ENCODE assay signal across 8 cellular contexts in genomic region chr2:3728104-3729054, GRCh38.
DNase-seq lines count a peak whose midpoint lies in the region; ATAC-seq and TF ChIP-seq lines count a peak whose summit lies in the region.

No MANE protein-coding gene starts in this region.

- H3K27ac ChIP-seq in tibial artery: no peak overlapping the region

- intact Hi-C loops in tibial artery (cut with DNase I; ENCODE audit: low total_unique reads): no loop called here

- TF ChIP-seq CTCF in AG09319 (IDR thresholded peaks at IDR 0.05; ENCODE audit: low read depth, low read length): peak; percentile 56
- peak; percentile 49 to 62 for TF ChIP-seq CTCF in tibial artery (IDR thresholded peaks at IDR 0.05)

- peak; percentile 7 for DNase-seq in AG09319 (ENCODE audit: extremely low read depth, low read depth)
- DNase-seq in NCI-H2171 (lab: John Stamatoyannopoulos, UW): peak; percentile 47
- DNase-seq in amniotic epithelial cell (ENCODE audit: low read depth): peak; percentile 21
- peak; percentile 27 for DNase-seq in iPS-NIHi7 (ENCODE audit: extremely low spot score)
- no peak for DNase-seq in tibial artery
- DNase-seq in T-helper 9 cell: no peak

- no peaks in the 10 kb centered on the region for H3K36me3 ChIP-seq in tibial artery

- H3K4me1 ChIP-seq in tibial artery: peaks cover 0 to 9% (median 3%) of the 10 kb centered on the region in 4 donors

- no peak overlapping the region for H3K4me3 ChIP-seq in tibial artery

- ATAC-seq in GM19043 (IDR thresholded peaks at IDR 0.05; ENCODE audit: low read depth, unreplicated experiment): peak; percentile 46
- no peak for ATAC-seq in HG03139 (IDR thresholded peaks at IDR 0.05; ENCODE audit: unreplicated experiment)

- H3K27me3 ChIP-seq in tibial artery: peaks cover 0 to 4% of the 10 kb centered on the region in 2 donors

- H3K9me3 ChIP-seq in tibial artery: no peaks in the 10 kb centered on the region

Comparison
In these comparisons a context has a peak if more than half of its experiments do, and no peak if none do; other contexts are left out.
1. DNase-seq: peak in AG09319 (single experiment), NCI-H2171 (single experiment), amniotic epithelial cell (single experiment) and iPS-NIHi7 (single experiment); none in tibial artery (0 of 2) and T-helper 9 cell (single experiment).